ENCODE assay signal across 1 cellular context in the genomic region with DNA sequence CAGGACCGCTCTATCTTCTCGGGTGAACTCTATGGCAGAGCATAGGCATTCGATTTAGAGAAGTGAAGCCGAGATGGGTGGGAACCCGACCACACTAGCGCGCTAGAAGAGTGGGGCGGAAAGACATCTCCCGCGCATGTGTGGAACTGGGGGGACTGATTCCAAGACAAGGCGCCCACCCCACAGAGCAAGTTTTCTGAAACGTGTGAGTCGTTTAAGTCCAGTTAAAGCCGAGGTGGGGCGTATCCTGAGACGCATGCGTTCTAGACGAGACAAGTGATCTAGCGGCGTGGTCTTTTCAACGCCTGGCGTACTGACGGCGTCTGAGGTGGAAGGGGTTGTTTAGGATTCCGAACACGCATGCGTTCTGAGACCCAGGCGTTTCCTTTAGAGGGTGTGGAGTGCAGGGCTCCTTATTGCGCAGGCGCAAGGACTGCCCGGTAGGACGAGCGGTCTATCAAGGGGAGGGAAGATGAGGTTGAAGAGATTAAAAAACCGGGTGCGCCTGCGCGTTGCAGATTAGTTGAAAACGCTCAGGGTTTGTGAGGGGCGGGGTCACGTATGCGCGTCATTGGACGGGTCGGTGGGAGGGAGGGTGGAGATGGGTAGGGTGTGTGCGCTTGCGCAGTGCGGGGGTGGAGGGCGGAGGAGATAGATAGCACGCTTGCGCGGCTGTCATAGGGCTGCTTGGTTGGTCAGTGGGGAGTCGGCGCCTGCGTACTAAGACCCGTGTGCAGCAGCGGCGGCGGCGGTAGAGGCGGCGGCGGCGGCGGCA.
TF ChIP-seq lines count a peak whose summit lies in the region.

A gene (plus strand): TSS at position 718 of the 775 bp plus-strand sequence. CDS start 2,008 bp downstream, outside the sequence.

TF ChIP-seq in GM12878, 131 proteins besides CTCF, POLR2A, EP300 and RAD21 (continued from another document):
- TF ChIP-seq, protein P1, sequence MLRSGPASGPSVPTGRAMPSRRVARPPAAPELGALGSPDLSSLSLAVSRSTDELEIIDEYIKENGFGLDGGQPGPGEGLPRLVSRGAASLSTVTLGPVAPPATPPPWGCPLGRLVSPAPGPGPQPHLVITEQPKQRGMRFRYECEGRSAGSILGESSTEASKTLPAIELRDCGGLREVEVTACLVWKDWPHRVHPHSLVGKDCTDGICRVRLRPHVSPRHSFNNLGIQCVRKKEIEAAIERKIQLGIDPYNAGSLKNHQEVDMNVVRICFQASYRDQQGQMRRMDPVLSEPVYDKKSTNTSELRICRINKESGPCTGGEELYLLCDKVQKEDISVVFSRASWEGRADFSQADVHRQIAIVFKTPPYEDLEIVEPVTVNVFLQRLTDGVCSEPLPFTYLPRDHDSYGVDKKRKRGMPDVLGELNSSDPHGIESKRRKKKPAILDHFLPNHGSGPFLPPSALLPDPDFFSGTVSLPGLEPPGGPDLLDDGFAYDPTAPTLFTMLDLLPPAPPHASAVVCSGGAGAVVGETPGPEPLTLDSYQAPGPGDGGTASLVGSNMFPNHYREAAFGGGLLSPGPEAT (IDR thresholded peaks at IDR 0.05; ENCODE audit: low read depth), result peak; percentile 43; the same call in 1 of the 2 replicates
- TF ChIP-seq NRF1 (conservative IDR thresholded peaks at IDR 0.05; ENCODE audit: low read depth, low read length) (peak; percentile 79), CREM (IDR thresholded peaks at IDR 0.05; ENCODE audit: low read depth) (peak; percentile 82), POLR2AphosphoS2 (IDR thresholded peaks at IDR 0.05; ENCODE audit: low read depth, low read length) (peak; percentile 72), ZBED1 (IDR thresholded peaks at IDR 0.05; ENCODE audit: borderline replicate concordance) (peak; percentile 46; the same call in 1 of the 2 replicates), FOXK2 (IDR thresholded peaks at IDR 0.05) (peak; percentile 56), CREB1 (IDR thresholded peaks at IDR 0.05; ENCODE audit: low read depth) (peak; percentile 90), HDGF (IDR thresholded peaks at IDR 0.05) (peak; percentile 99), FOS (IDR thresholded peaks at IDR 0.05; ENCODE audit: borderline replicate concordance, extremely low read depth, insufficient read length) (no peak), POLR2AphosphoS5 (IDR thresholded peaks at IDR 0.05; ENCODE audit: low read length) (peak; percentile 92), ESRRA (IDR thresholded peaks at IDR 0.05; ENCODE audit: low read length) (peak; percentile 64), ATF7 (IDR thresholded peaks at IDR 0.05; ENCODE audit: low read depth) (0 out of 2 replicates have a peak, but pooled peaks have one; percentile 65), MTA2 (IDR thresholded peaks at IDR 0.05; ENCODE audit: low read depth) (peak; percentile 59; the same call in 1 of the 2 replicates), EED (IDR thresholded peaks at IDR 0.05; ENCODE audit: low read depth) (no peak), BACH1 (IDR thresholded peaks at IDR 0.05; ENCODE audit: borderline replicate concordance) (peak; percentile 30; the same call in 1 of the 2 replicates), GATAD2B (conservative IDR thresholded peaks at IDR 0.05; ENCODE audit: low read depth) (peak; percentile 62; the same call in 1 of the 2 replicates)
